21 cellular contexts compared by ENCODE assay signal in the genomic region with DNA sequence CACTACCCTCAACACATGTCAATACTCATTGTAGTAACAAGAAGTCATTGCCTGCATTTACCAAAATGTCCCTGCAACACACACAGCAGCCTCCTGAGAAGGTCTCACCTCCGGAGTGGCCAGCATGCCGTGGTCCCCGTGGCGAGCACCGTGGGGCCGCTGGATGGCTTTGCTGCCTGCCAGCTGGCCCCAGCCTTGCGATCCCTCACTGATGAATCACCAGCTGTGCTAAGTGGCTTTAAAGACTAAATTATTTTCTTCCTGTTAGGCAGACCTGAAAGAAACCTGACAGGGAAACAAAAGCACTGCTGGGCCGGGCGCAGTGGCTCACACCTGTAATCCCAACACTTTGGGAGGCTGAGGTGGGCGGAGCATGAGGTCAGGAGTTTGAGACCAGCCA.
DNase-seq lines count a peak whose midpoint lies in the region; ATAC-seq and TF ChIP-seq lines count a peak whose summit lies in the region.
"Had no signal": no experiment of that assay in that cellular context is flagged by ENCODE, and none has a peak within 500 bp of the region (broad histone marks: within the 10 kb centered on the region; RNA-seq: fewer than 3 reads in every experiment).

No MANE protein-coding gene starts in this region.

- no peak overlapping the region for H3K27ac ChIP-seq in foreskin keratinocyte
- H3K27ac ChIP-seq: 22Rv1, KMS-11, neutrophil, SJSA1 had no signal

- H3K36me3 ChIP-seq in skeletal muscle satellite cell (ENCODE audit: insufficient read depth, low read length), result no peaks in the 10 kb centered on the region
- H3K36me3 ChIP-seq: neutrophil, SJSA1 had no signal

- H3K9me3 ChIP-seq in skeletal muscle satellite cell (replicated peaks; ENCODE audit: low read length), result no peaks in the 10 kb centered on the region
- H3K9me3 ChIP-seq: neutrophil, SJSA1 had no signal

- no peak overlapping the region for H3K4me3 ChIP-seq in skeletal muscle satellite cell (ENCODE audit: low read length)
- H3K4me3 ChIP-seq: GM23338, lung, SJSA1 had no signal

- H3K4me1 ChIP-seq in foreskin keratinocyte (peaks cover 6% of the 10 kb centered on the region), skeletal muscle satellite cell (ENCODE audit: control insufficient read depth, insufficient read depth, low read length) (peaks cover 62% of the 10 kb centered on the region)

- no peak overlapping the region for H3K9ac ChIP-seq in skeletal muscle satellite cell (ENCODE audit: low read depth, low read length)
- H3K9ac ChIP-seq: KMS-11 had no signal

- peak overlapping the region; percentile 6 for H3K4me2 ChIP-seq in skeletal muscle satellite cell (ENCODE audit: low read length)
- H3K4me2 ChIP-seq: GM23338, KMS-11 had no signal

- TF ChIP-seq CTCF in foreskin keratinocyte (conservative IDR thresholded peaks at IDR 0.05), result no peak

- no peaks in the 10 kb centered on the region for H3K27me3 ChIP-seq in foreskin keratinocyte
- no peaks in the 10 kb centered on the region for H3K27me3 ChIP-seq in skeletal muscle satellite cell (ENCODE audit: control insufficient read depth, insufficient read depth, low read length)
- H3K27me3 ChIP-seq: neutrophil, SJSA1 had no signal

- ATAC-seq in foreskin keratinocyte (peak; percentile 8), GM18858 (IDR thresholded peaks at IDR 0.05; ENCODE audit: unreplicated experiment) (no peak)
- ATAC-seq: esophagus mucosa, GM23338 had no signal

- DNase-seq in DMS153 (lab: John Stamatoyannopoulos, UW), result peak; percentile 9
- DNase-seq in DMS153 treated with DMSO at 0.1 percent for 48 hours (lab: John Stamatoyannopoulos, UW; ENCODE audit: unreplicated experiment), result no peak
- peak; percentile 20 for DNase-seq in RPMI7951 (ENCODE audit: low read depth)
- peak in 1 of 2 donors; percentile 35 for DNase-seq in foreskin keratinocyte
- DNase-seq in germinal center (ENCODE audit: low spot score), result no peak
- DNase-seq in KG1 (lab: John Stamatoyannopoulos, UW), result no peak
- DNase-seq: activated CD4-positive, alpha-beta T cell treated with anti-CD3 and anti-CD28 coated beads for 48 hours; activated T-cell treated with anti-CD3 and anti-CD28 coated beads for 4 hours; CD4-positive, alpha-beta memory T cell; NCI-H2081; stimulated activated naive CD4-positive, alpha-beta T cell; T1000 had no signal

Comparison
In these comparisons a context has a peak if more than half of its experiments do, and no peak if none do; other contexts are left out.
1. DNase-seq: peak in DMS153 (single experiment) and RPMI7951 (single experiment); none in DMS153 treated with DMSO at 0.1 percent for 48 hours (single experiment), germinal center (single experiment) and KG1 (single experiment).